Comparison of ENCODE assay signal across 9 cellular contexts in the genomic region with DNA sequence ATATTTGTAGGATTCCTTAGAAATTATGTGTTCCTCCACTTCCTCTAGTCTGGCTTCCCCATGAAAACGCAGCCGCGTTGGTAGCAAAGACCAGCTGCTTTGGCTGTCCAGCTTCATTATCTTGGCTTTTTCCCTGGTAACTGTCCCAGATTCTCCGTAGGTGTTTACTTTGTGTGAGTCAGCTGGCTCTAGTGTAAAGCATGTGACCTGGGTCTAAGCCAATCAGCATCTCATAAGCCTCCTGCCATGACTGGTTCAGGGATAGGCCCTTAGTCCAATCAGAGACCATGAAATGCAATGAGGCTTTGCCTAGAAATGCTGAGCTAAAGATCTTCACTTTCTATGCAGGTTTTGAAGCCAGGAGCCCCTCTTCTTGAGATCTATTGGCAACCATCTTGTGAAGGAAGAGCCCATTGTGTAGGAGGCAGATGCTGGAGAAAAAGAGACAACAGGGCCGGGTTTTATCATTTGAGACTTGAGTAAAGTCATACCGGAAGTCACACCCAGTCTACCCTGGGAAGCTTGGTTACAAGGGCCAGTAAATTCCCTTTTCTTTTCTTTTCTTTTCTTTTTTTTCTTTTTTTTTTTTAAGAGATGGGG.
A peak's percentile ranks its signal among the peaks of the same experiment; 100 is the strongest.
DNase-seq lines count a peak whose midpoint lies in the region; ATAC-seq and TF ChIP-seq lines count a peak whose summit lies in the region.
"Had no signal": no experiment of that assay in that cellular context is flagged by ENCODE, and none has a peak within 500 bp of the region (broad histone marks: within the 10 kb centered on the region; RNA-seq: fewer than 3 reads in every experiment).

No MANE protein-coding gene starts in this region.

- in situ Hi-C loops in astrocyte of the spinal cord (cut with HindIII; ENCODE audit: low sequenced_read_pairs): no loop called here

- no peak for TF ChIP-seq CTCF in astrocyte of the spinal cord (IDR thresholded peaks at IDR 0.05; ENCODE audit: low read depth, low read length)

- H3K4me3 ChIP-seq in astrocyte of the spinal cord (ENCODE audit: low read depth, low read length): no peak overlapping the region

- H3K27me3 Mint-ChIP-seq in naive thymus-derived CD8-positive, alpha-beta T cell: peaks cover 0 to 5% (median 0%) of the 10 kb centered on the region in 5 donors

- peak overlapping the region in 1 of 10 donors; percentile 40 for H3K27ac Mint-ChIP-seq in naive thymus-derived CD8-positive, alpha-beta T cell

- peaks cover 0 to 4% (median under 1%) of the 10 kb centered on the region in 3 donors for H3K36me3 Mint-ChIP-seq in naive thymus-derived CD8-positive, alpha-beta T cell

- DNase-seq in A172 (ENCODE audit: low spot score) (peak; percentile 98), HPDE6-E6E7 (ENCODE audit: extremely low spot score) (peak; percentile 86), astrocyte of the spinal cord (ENCODE audit: low read depth, low spot score) (peak; percentile 97), left lobe of liver (ENCODE audit: low spot score) (peak; percentile 79), COLO829 (ENCODE audit: low spot score) (no peak)
- DNase-seq in naive thymus-derived CD8-positive, alpha-beta T cell: no peak
- DNase-seq: NCI-H526 had no signal

- H3K4me3 Mint-ChIP-seq in naive thymus-derived CD8-positive, alpha-beta T cell: no peak overlapping the region

- H3K4me1 Mint-ChIP-seq in naive thymus-derived CD8-positive, alpha-beta T cell: peaks cover 2 to 4% (median 3%) of the 10 kb centered on the region in 4 donors

- ATAC-seq in left lobe of liver (peak; percentile 98), GM19397 (IDR thresholded peaks at IDR 0.05; ENCODE audit: unreplicated experiment) (no peak), HG02623 (IDR thresholded peaks at IDR 0.05; ENCODE audit: unreplicated experiment) (no peak)
- ATAC-seq in naive thymus-derived CD8-positive, alpha-beta T cell: no peak

- H3K9me3 Mint-ChIP-seq in naive thymus-derived CD8-positive, alpha-beta T cell: peaks cover 3 to 8% (median 4%) of the 10 kb centered on the region in 9 donors

- POLR2A ChIA-PET in naive thymus-derived CD8-positive, alpha-beta T cell (lab: Charles Lee): no interaction called here

Comparison
In these comparisons a context has a peak if more than half of its experiments do, and no peak if none do; other contexts are left out.
1. DNase-seq: peak in A172 (single experiment), HPDE6-E6E7 (single experiment), astrocyte of the spinal cord (single experiment) and left lobe of liver (single experiment); none in COLO829 (single experiment) and naive thymus-derived CD8-positive, alpha-beta T cell (0 of 10).